Comparison of ENCODE assay signal across 36 cellular contexts in the genomic region with DNA sequence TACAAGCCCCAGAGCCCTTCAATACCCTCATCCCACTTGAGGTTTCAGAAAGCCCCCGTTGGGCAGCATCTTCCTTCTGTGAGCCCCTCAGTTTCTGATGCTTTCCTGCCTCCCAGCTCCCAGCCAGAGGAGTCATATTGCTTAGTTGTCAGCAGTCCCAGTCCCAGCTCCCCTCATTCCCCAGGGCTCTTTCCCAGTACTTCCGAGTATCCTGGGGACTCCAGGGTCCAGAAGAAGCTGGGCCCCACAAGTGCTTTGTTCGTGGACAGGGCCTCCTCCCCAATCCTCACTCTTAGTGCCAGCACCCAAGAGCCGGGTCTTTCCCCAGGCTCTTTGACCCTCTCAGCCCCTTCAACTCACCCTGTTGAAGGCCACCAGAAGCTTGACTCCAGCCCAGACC.
"Had no signal": no experiment of that assay in that cellular context is flagged by ENCODE, and none has a peak within 500 bp of the region (broad histone marks: within the 10 kb centered on the region; RNA-seq: fewer than 3 reads in every experiment).

No MANE protein-coding gene starts in this region.

- H3K36me3 ChIP-seq: cardiac muscle cell had no signal

- DNase-seq: activated B cell treated with CpG ODN at 0.5 μM for 24 hours; activated CD4-positive, alpha-beta memory T cell treated with anti-CD3 and anti-CD28 coated beads for 36 hours; activated CD4-positive, alpha-beta T cell treated with anti-CD3 and anti-CD28 coated beads for 4 hours; activated CD4-positive, alpha-beta T cell treated with anti-CD3 and anti-CD28 coated beads, Interleukin-2, amount 10 ng/mL, durations not matched to agents 24 days and 14 days; activated CD4-positive, alpha-beta T cell treated with anti-CD3 and anti-CD28 coated beads, Interleukin-2, amount 50 U/mL, for 1 hour; activated CD4-positive, alpha-beta T cell treated with anti-CD3 and anti-CD28 coated beads, Interleukin-2, amount 50 U/mL, for 4 hours; activated CD4-positive, CD25-positive, alpha-beta regulatory T cell treated with anti-CD3 and anti-CD28 coated beads, Interleukin-2, amount 50 U/mL, for 72 hours; activated CD8-positive, alpha-beta memory T cell treated with anti-CD3 and anti-CD28 coated beads, Interleukin-2, amount 50 U/mL, for 4 hours; activated CD8-positive, alpha-beta T cell treated with anti-CD3 and anti-CD28 coated beads for 36 hours; activated effector memory CD4-positive, alpha-beta T cell treated with anti-CD3 and anti-CD28 coated beads, Interleukin-2, amount 50 U/mL, for 16 hours; activated gamma-delta T cell treated with Interleukin-2 at 50 U/mL for 16 hours; activated naive CD4-positive, alpha-beta T cell treated with anti-CD3 and anti-CD28 coated beads, Interleukin-2, amount 10 ng/mL, durations not matched to agents 7 days and 5 days; activated naive CD4-positive, alpha-beta T cell treated with Interleukin-2 at 50 U/mL for 16 hours; activated naive CD8-positive, alpha-beta T cell treated with anti-CD3 and anti-CD28 coated beads, Interleukin-2, amount 10 ng/mL, durations not matched to agents 7 days and 5 days; activated naive CD8-positive, alpha-beta T cell treated with anti-CD3 and anti-CD28 coated beads, Interleukin-2, amount 50 U/mL, for 24 hours; activated T-cell treated with anti-CD3 and anti-CD28 coated beads for 4 hours; activated T-cell treated with anti-CD3 and anti-CD28 coated beads, Interleukin-2, amount 50 U/mL, for 1 hour; activated T-cell treated with anti-CD3 and anti-CD28 coated beads, Interleukin-2, amount 50 U/mL, for 4 hours; activated T-cell treated with anti-CD3 and anti-CD28 coated beads, Interleukin-2, amount 50 U/mL, for 72 hours; amniotic stem cell; aorta; caudate nucleus; SW 1271; T-helper 1 cell; T-helper 2 cell; T-helper 9 cell had no signal

- H3K27ac ChIP-seq: cardiac muscle cell, VCaP had no signal

- H3K4me3 ChIP-seq: cardiac muscle cell had no signal

- H3K4me1 Mint-ChIP-seq: activated B cell treated with CpG ODN at 0.5 μM for 24 hours, brain had no signal

- H3K27ac Mint-ChIP-seq: activated B cell treated with CpG ODN at 0.5 μM for 24 hours; activated CD4-positive, alpha-beta memory T cell treated with anti-CD3 and anti-CD28 coated beads for 36 hours; activated CD4-positive, alpha-beta T cell treated with anti-CD3 and anti-CD28 coated beads, Interleukin-2, amount 10 ng/mL, durations not matched to agents 24 days and 14 days; activated CD8-positive, alpha-beta T cell treated with anti-CD3 and anti-CD28 coated beads for 36 hours; activated naive CD4-positive, alpha-beta T cell treated with anti-CD3 and anti-CD28 coated beads, Interleukin-2, amount 10 ng/mL, durations not matched to agents 7 days and 5 days; activated naive CD4-positive, alpha-beta T cell treated with anti-CD3 and anti-CD28 coated beads, Interleukin-2, amount 50 U/mL, for 24 hours; activated naive CD8-positive, alpha-beta T cell; activated naive CD8-positive, alpha-beta T cell treated with anti-CD3 and anti-CD28 coated beads, Interleukin-2, amount 10 ng/mL, durations not matched to agents 7 days and 5 days; activated naive CD8-positive, alpha-beta T cell treated with anti-CD3 and anti-CD28 coated beads, Interleukin-2, amount 50 U/mL, for 24 hours; activated T-cell treated with anti-CD3 and anti-CD28 coated beads, Interleukin-2, amount 50 U/mL, for 72 hours; activated T-helper 1 cell treated with anti-CD3 and anti-CD28 coated beads, Interleukin-12 subunit alpha, Interleukin-12 subunit beta, Interleukin-2, Interleukin-4 antibody, amounts not matched to agents 30 ng/mL and 10 ng/mL and 1 ng/mL, durations not matched to agents 14 hours and 24 hours and 36 hours; activated T-helper 17 cell treated with anti-CD3 and anti-CD28 coated beads, Interleukin-2, amount 50 U/mL, for 72 hours; brain; T-helper 1 cell treated with Interleukin-12 subunit alpha and Interleukin-12 subunit beta and Interleukin-4 antibody, amounts not matched to agents 30 μg/mL and 1 μg/mL, for 36 hours; T-helper 2 cell treated with Interferon-gamma antibody and Interleukin-4, amounts not matched to agents 5 μg/mL and 100 μg/mL, for 36 hours had no signal

- ATAC-seq: activated CD8-positive, alpha-beta T cell treated with anti-CD3 and anti-CD28 coated beads for 36 hours; activated naive CD8-positive, alpha-beta T cell treated with anti-CD3 and anti-CD28 coated beads, Interleukin-2, amount 50 U/mL, for 24 hours; activated T-cell treated with anti-CD3 and anti-CD28 coated beads, Interleukin-2, amount 50 U/mL, for 4 hours; activated T-cell treated with anti-CD3 and anti-CD28 coated beads, Interleukin-2, amount 50 U/mL, for 72 hours; activated T-helper 17 cell treated with anti-CD3 and anti-CD28 coated beads, Interleukin-2, amount 50 U/mL, for 72 hours had no signal

- H3K9me3 Mint-ChIP-seq: activated B cell treated with CpG ODN at 0.5 μM for 24 hours; activated CD4-positive, alpha-beta memory T cell treated with anti-CD3 and anti-CD28 coated beads for 36 hours; activated CD4-positive, alpha-beta T cell treated with anti-CD3 and anti-CD28 coated beads, Interleukin-2, amount 10 ng/mL, durations not matched to agents 24 days and 14 days; activated CD8-positive, alpha-beta T cell treated with anti-CD3 and anti-CD28 coated beads for 36 hours; activated naive CD4-positive, alpha-beta T cell treated with anti-CD3 and anti-CD28 coated beads, Interleukin-2, amount 10 ng/mL, durations not matched to agents 7 days and 5 days; activated naive CD4-positive, alpha-beta T cell treated with anti-CD3 and anti-CD28 coated beads, Interleukin-2, amount 50 U/mL, for 24 hours; activated naive CD8-positive, alpha-beta T cell treated with anti-CD3 and anti-CD28 coated beads, Interleukin-2, amount 10 ng/mL, durations not matched to agents 7 days and 5 days; activated naive CD8-positive, alpha-beta T cell treated with anti-CD3 and anti-CD28 coated beads, Interleukin-2, amount 50 U/mL, for 24 hours; activated T-cell treated with anti-CD3 and anti-CD28 coated beads, Interleukin-2, amount 50 U/mL, for 4 hours; activated T-cell treated with anti-CD3 and anti-CD28 coated beads, Interleukin-2, amount 50 U/mL, for 72 hours; activated T-helper 1 cell treated with anti-CD3 and anti-CD28 coated beads, Interleukin-12 subunit alpha, Interleukin-12 subunit beta, Interleukin-2, Interleukin-4 antibody, amounts not matched to agents 30 ng/mL and 10 ng/mL and 1 ng/mL, durations not matched to agents 14 hours and 24 hours and 36 hours; activated T-helper 17 cell treated with anti-CD3 and anti-CD28 coated beads, Interleukin-2, amount 50 U/mL, for 72 hours; brain; central memory CD8-positive, alpha-beta T cell; T-helper 1 cell treated with Interleukin-12 subunit alpha and Interleukin-12 subunit beta and Interleukin-4 antibody, amounts not matched to agents 30 μg/mL and 1 μg/mL, for 36 hours; T-helper 2 cell treated with Interferon-gamma antibody and Interleukin-4, amounts not matched to agents 5 μg/mL and 100 μg/mL, for 36 hours had no signal

- H3K27me3 Mint-ChIP-seq: activated B cell treated with CpG ODN at 0.5 μM for 24 hours; activated CD4-positive, alpha-beta memory T cell treated with anti-CD3 and anti-CD28 coated beads for 36 hours; activated CD4-positive, alpha-beta T cell treated with anti-CD3 and anti-CD28 coated beads, Interleukin-2, amount 10 ng/mL, durations not matched to agents 24 days and 14 days; activated CD8-positive, alpha-beta T cell treated with anti-CD3 and anti-CD28 coated beads for 36 hours; activated naive CD4-positive, alpha-beta T cell treated with anti-CD3 and anti-CD28 coated beads, Interleukin-2, amount 10 ng/mL, durations not matched to agents 7 days and 5 days; activated naive CD4-positive, alpha-beta T cell treated with anti-CD3 and anti-CD28 coated beads, Interleukin-2, amount 50 U/mL, for 24 hours; activated naive CD8-positive, alpha-beta T cell; activated naive CD8-positive, alpha-beta T cell treated with anti-CD3 and anti-CD28 coated beads, Interleukin-2, amount 10 ng/mL, durations not matched to agents 7 days and 5 days; activated naive CD8-positive, alpha-beta T cell treated with anti-CD3 and anti-CD28 coated beads, Interleukin-2, amount 50 U/mL, for 24 hours; activated T-helper 17 cell treated with anti-CD3 and anti-CD28 coated beads, Interleukin-2, amount 50 U/mL, for 72 hours; brain; central memory CD8-positive, alpha-beta T cell had no signal

- H3K36me3 Mint-ChIP-seq: activated CD4-positive, alpha-beta memory T cell treated with anti-CD3 and anti-CD28 coated beads for 36 hours; activated naive CD4-positive, alpha-beta T cell treated with anti-CD3 and anti-CD28 coated beads, Interleukin-2, amount 10 ng/mL, durations not matched to agents 7 days and 5 days; activated naive CD4-positive, alpha-beta T cell treated with anti-CD3 and anti-CD28 coated beads, Interleukin-2, amount 50 U/mL, for 24 hours had no signal

- H3K27me3 ChIP-seq: cardiac muscle cell had no signal

- H3K4me3 Mint-ChIP-seq: activated B cell treated with CpG ODN at 0.5 μM for 24 hours; activated CD4-positive, alpha-beta memory T cell treated with anti-CD3 and anti-CD28 coated beads for 36 hours; activated CD4-positive, alpha-beta T cell treated with anti-CD3 and anti-CD28 coated beads, Interleukin-2, amount 10 ng/mL, durations not matched to agents 24 days and 14 days; activated CD8-positive, alpha-beta T cell treated with anti-CD3 and anti-CD28 coated beads for 36 hours; activated naive CD4-positive, alpha-beta T cell treated with anti-CD3 and anti-CD28 coated beads, Interleukin-2, amount 10 ng/mL, durations not matched to agents 7 days and 5 days; activated naive CD4-positive, alpha-beta T cell treated with anti-CD3 and anti-CD28 coated beads, Interleukin-2, amount 50 U/mL, for 24 hours; activated naive CD8-positive, alpha-beta T cell; activated naive CD8-positive, alpha-beta T cell treated with anti-CD3 and anti-CD28 coated beads, Interleukin-2, amount 10 ng/mL, durations not matched to agents 7 days and 5 days; activated naive CD8-positive, alpha-beta T cell treated with anti-CD3 and anti-CD28 coated beads, Interleukin-2, amount 50 U/mL, for 24 hours; activated T-cell treated with anti-CD3 and anti-CD28 coated beads, Interleukin-2, amount 50 U/mL, for 4 hours; activated T-cell treated with anti-CD3 and anti-CD28 coated beads, Interleukin-2, amount 50 U/mL, for 72 hours; activated T-helper 1 cell treated with anti-CD3 and anti-CD28 coated beads, Interleukin-12 subunit alpha, Interleukin-12 subunit beta, Interleukin-2, Interleukin-4 antibody, amounts not matched to agents 30 ng/mL and 10 ng/mL and 1 ng/mL, durations not matched to agents 14 hours and 24 hours and 36 hours; activated T-helper 17 cell treated with anti-CD3 and anti-CD28 coated beads, Interleukin-2, amount 50 U/mL, for 72 hours; brain; central memory CD8-positive, alpha-beta T cell; T-helper 1 cell treated with Interleukin-12 subunit alpha and Interleukin-12 subunit beta and Interleukin-4 antibody, amounts not matched to agents 30 μg/mL and 1 μg/mL, for 36 hours; T-helper 2 cell treated with Interferon-gamma antibody and Interleukin-4, amounts not matched to agents 5 μg/mL and 100 μg/mL, for 36 hours had no signal
